In genomic region chr20:45890077-45890996, GRCh38 we compare ENCODE assay signal across 8 cellular contexts. TPM values are rescaled to one million over a fixed set of nuclear protein-coding genes. Genes with fewer than 3 reads are reported as not detected.
DNase-seq lines count a peak whose midpoint lies in the region; ATAC-seq and TF ChIP-seq lines count a peak whose summit lies in the region.

No MANE protein-coding gene starts in this region.

- peak; percentile 51 for DNase-seq in NCI-H526 treated with DMSO at 0.1 percent for 48 hours (lab: John Stamatoyannopoulos, UW)
- peak; percentile 72 to 73 for DNase-seq in activated T-cell treated with anti-CD3 and anti-CD28 coated beads, Interleukin-2, amount 50 U/mL, for 48 hours
- peak; percentile 81 to 85 for DNase-seq in fibroblast of lung (ENCODE audit: low read depth in 2 of 2)

- H3K4me3 ChIP-seq in DOHH2 (ENCODE audit: low read length) = peak overlapping the region; percentile 83
- H3K4me3 ChIP-seq in fibroblast of lung (replicated peaks in 1 of 4; ENCODE audit: control extremely low read depth in 1 of 4, insufficient read depth in 1 of 4, low read depth in 3 of 4, low read length in 4 of 4) = peak overlapping the region; percentile 77 to 97 (median 84)
- peak overlapping the region; percentile 69 to 95 for H3K4me3 ChIP-seq in muscle layer of duodenum (ENCODE audit: low read depth in 1 of 2, low read length in 2 of 2)
- H3K4me3 ChIP-seq in stomach smooth muscle (ENCODE audit: low read length in 2 of 2) = peak overlapping the region; percentile 67 to 88

- H3K27ac ChIP-seq in DOHH2 (ENCODE audit: low read depth, low read length) = no peak overlapping the region
- peak overlapping the region; percentile 78 for H3K27ac ChIP-seq in fibroblast of lung (ENCODE audit: insufficient read depth, low read length)
- H3K27ac ChIP-seq in muscle layer of duodenum (ENCODE audit: low read length) = peak overlapping the region; percentile 63
- H3K27ac ChIP-seq in stomach smooth muscle (ENCODE audit: low read length) = peak overlapping the region; percentile 80

- H3K9me3 ChIP-seq in DOHH2 (ENCODE audit: control insufficient read depth, insufficient read depth, low read length) = no peaks in the 10 kb centered on the region
- no peaks in the 10 kb centered on the region for H3K9me3 ChIP-seq in fibroblast of lung (ENCODE audit: control insufficient read depth, insufficient read depth, low read depth, low read length)
- no peaks in the 10 kb centered on the region for H3K9me3 ChIP-seq in muscle layer of duodenum (ENCODE audit: control insufficient read depth in 1 of 2, low read length in 2 of 2)
- no peaks in the 10 kb centered on the region for H3K9me3 ChIP-seq in stomach smooth muscle (ENCODE audit: control insufficient read depth in 2 of 2, low read length in 2 of 2)

- TF ChIP-seq CTCF in DOHH2 (IDR thresholded peaks at IDR 0.05; ENCODE audit: low read depth, low read length, poor library complexity, severe bottlenecking) = peak; percentile 48
- TF ChIP-seq CTCF in fibroblast of lung (conservative IDR thresholded peaks at IDR 0.05 in 1 of 2, IDR thresholded peaks at IDR 0.05 in 1 of 2; ENCODE audit: low read depth in 1 of 2, low read length in 2 of 2) = peak; percentile 62 to 79

- H3K79me2 ChIP-seq in DOHH2 (ENCODE audit: control insufficient read depth, low read length) (no peaks in the 10 kb centered on the region), fibroblast of lung (ENCODE audit: control insufficient read depth, insufficient read depth, low read length) (peaks cover 11% of the 10 kb centered on the region)

- peak overlapping the region; percentile 82 for H3K4me2 ChIP-seq in DOHH2 (ENCODE audit: low read length)
- peak overlapping the region; percentile 96 for H3K4me2 ChIP-seq in fibroblast of lung (ENCODE audit: extremely low read depth, insufficient read depth, low read length)

- H3K9me2 ChIP-seq in DOHH2 (replicated peaks; ENCODE audit: control insufficient read depth, low read length) = no peaks in the 10 kb centered on the region

- H3F3A ChIP-seq in DOHH2 (ENCODE audit: control insufficient read depth, insufficient read depth) = no peaks in the 10 kb centered on the region

- peak overlapping the region; percentile 76 for H3K9ac ChIP-seq in fibroblast of lung (ENCODE audit: insufficient read depth, low read length)
- peak overlapping the region; percentile 82 to 92 for H3K9ac ChIP-seq in stomach smooth muscle (ENCODE audit: low read length in 2 of 2)

- peaks cover 5% of the 10 kb centered on the region for H3K36me3 ChIP-seq in DOHH2 (ENCODE audit: control insufficient read depth, low read length)
- H3K36me3 ChIP-seq in fibroblast of lung (ENCODE audit: control insufficient read depth, insufficient read depth, low read length) = peaks cover 17% of the 10 kb centered on the region
- H3K36me3 ChIP-seq in muscle layer of duodenum (ENCODE audit: control insufficient read depth in 1 of 2, insufficient read depth in 2 of 2, low read length in 2 of 2) = peaks cover 17 to 40% of the 10 kb centered on the region in 2 donors
- H3K36me3 ChIP-seq in stomach smooth muscle (ENCODE audit: control insufficient read depth in 2 of 2, insufficient read depth in 2 of 2, low read length in 2 of 2) = peaks cover 22 to 24% of the 10 kb centered on the region in 2 donors

- peak; percentile 27 for ATAC-seq in HG02678 (IDR thresholded peaks at IDR 0.05; ENCODE audit: unreplicated experiment)
- ATAC-seq in HG02623 (IDR thresholded peaks at IDR 0.05; ENCODE audit: unreplicated experiment) = no peak

- no peaks in the 10 kb centered on the region for H4K20me1 ChIP-seq in DOHH2 (ENCODE audit: control insufficient read depth, insufficient read depth, low read depth, low read length)
- H4K20me1 ChIP-seq in fibroblast of lung (ENCODE audit: control insufficient read depth, extremely low read depth, insufficient read depth, low read length) = no peaks in the 10 kb centered on the region

- peak overlapping the region; percentile 50 for H2AFZ ChIP-seq in fibroblast of lung (ENCODE audit: low read length)

- no peaks in the 10 kb centered on the region for H3K27me3 ChIP-seq in DOHH2 (ENCODE audit: control insufficient read depth, low read length)
- H3K27me3 ChIP-seq in fibroblast of lung (ENCODE audit: control insufficient read depth, insufficient read depth, low read length) = no peaks in the 10 kb centered on the region
- H3K27me3 ChIP-seq in muscle layer of duodenum (ENCODE audit: low read depth, low read length) = no peaks in the 10 kb centered on the region
- H3K27me3 ChIP-seq in stomach smooth muscle (ENCODE audit: control insufficient read depth in 1 of 2, insufficient read depth in 2 of 2, low read length in 2 of 2) = no peaks in the 10 kb centered on the region

- H3K4me1 ChIP-seq in DOHH2 (ENCODE audit: control insufficient read depth, low read length) = peaks cover 23% of the 10 kb centered on the region
- H3K4me1 ChIP-seq in fibroblast of lung (ENCODE audit: control insufficient read depth, extremely low read depth, insufficient read depth, low read length) = peaks cover 8% of the 10 kb centered on the region
- H3K4me1 ChIP-seq in muscle layer of duodenum (ENCODE audit: control insufficient read depth in 1 of 2, insufficient read depth in 2 of 2, low read length in 2 of 2) = peaks cover 12 to 32% of the 10 kb centered on the region in 2 donors
- peaks cover 26% of the 10 kb centered on the region for H3K4me1 ChIP-seq in stomach smooth muscle (ENCODE audit: control insufficient read depth, insufficient read depth, low read length)

RNA-seq across cellular contexts. Expression of gene NEURL2, which starts 0.7 kb away (rescaled TPM):
- 7.1 and 8.0 TPM in 2 replicates for total RNA-seq in fibroblast of lung
- 0.75 and 0.77 TPM in 2 replicates for polyA plus RNA-seq in fibroblast of lung
- 2.0 and 2.1 TPM in 2 replicates for polyA plus RNA-seq in fibroblast of lung (2012)
- polyA minus RNA-seq in fibroblast of lung (ENCODE audit: low replicate concordance) = 0.31 TPM in 1 of 2 replicates, not detected in the other

RNA-seq across cellular contexts. Expression of gene CTSA, which starts 0.8 kb away (rescaled TPM):
- total RNA-seq in fibroblast of lung = 104 and 116 TPM in 2 replicates
- polyA plus RNA-seq in fibroblast of lung = 364 and 413 TPM in 2 replicates
- 279 and 286 TPM in 2 replicates for polyA plus RNA-seq in fibroblast of lung (2012)
- 302 and 333 TPM in 2 replicates for polyA minus RNA-seq in fibroblast of lung (ENCODE audit: low replicate concordance)

RNA-seq across cellular contexts. Expression of gene SPATA25, which starts 2.9 kb away (rescaled TPM):
- total RNA-seq in fibroblast of lung = 1.5 and 3.6 TPM in 2 replicates
- polyA plus RNA-seq in fibroblast of lung = 0.11 and 0.19 TPM in 2 replicates
- polyA plus RNA-seq in fibroblast of lung (2012) = 0.22 and 0.69 TPM in 2 replicates
- polyA minus RNA-seq in fibroblast of lung (ENCODE audit: low replicate concordance) = 0.37 TPM in 1 of 2 replicates, not detected in the other

RNA-seq across cellular contexts. Expression of gene ZSWIM1, which starts 9.3 kb away (rescaled TPM):
- 3.1 and 4.5 TPM in 2 replicates for total RNA-seq in fibroblast of lung
- polyA plus RNA-seq in fibroblast of lung = 3.4 and 4.9 TPM in 2 replicates
- 6.2 and 6.4 TPM in 2 replicates for polyA plus RNA-seq in fibroblast of lung (2012)
- 26.2 and 27.2 TPM in 2 replicates for polyA minus RNA-seq in fibroblast of lung (ENCODE audit: low replicate concordance)

RNA-seq across cellular contexts. Expression of gene PLTP, which starts 21.6 kb away (rescaled TPM):
- total RNA-seq in fibroblast of lung = 110 and 132 TPM in 2 replicates
- 28.5 and 63.1 TPM in 2 replicates for polyA plus RNA-seq in fibroblast of lung
- polyA plus RNA-seq in fibroblast of lung (2012) = 36.1 and 77.6 TPM in 2 replicates
- polyA minus RNA-seq in fibroblast of lung (ENCODE audit: low replicate concordance) = 64.5 and 131 TPM in 2 replicates
